In the genomic region with DNA sequence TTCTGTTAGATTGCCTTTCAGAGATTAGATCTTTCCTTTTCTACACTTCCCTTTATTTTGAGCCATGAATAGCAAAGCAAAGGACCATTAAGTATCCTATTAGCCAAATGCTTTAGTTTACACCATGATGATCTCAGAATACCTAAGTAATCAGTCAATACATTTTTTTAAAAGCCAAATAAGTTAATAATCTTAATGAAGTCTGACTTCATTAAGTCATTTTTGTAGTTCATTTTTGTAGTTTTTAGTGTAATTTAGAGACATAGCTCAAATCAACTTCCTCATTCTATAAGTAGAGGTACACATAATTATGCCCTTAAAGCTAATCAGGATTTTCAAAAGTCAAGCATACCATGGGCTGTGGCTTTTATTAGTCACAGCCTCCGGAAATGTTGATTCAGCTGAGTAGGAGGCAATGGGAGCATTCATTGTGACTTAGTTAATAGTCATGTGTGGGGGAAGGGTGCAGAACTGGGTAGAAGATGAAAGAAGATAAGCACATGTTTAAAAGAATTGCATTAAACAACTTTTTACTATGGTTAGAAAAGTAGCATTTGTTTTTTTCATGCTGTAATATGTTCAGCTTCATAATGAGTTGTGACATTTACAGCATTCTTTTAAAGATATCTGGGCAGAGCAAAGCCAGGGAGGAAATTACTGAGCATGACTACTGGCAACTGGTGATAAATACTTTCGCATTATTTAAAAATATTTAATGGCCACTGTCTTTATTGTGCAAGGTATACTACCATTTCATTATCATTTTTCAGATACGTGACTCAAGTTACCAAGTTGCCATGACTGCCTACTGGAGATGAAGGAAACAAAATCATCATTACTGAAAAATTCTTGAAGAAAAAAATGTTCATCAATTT, we compare ENCODE assay signal across 8 cellular contexts.
A peak's percentile ranks its signal among the peaks of the same experiment; 100 is the strongest.
DNase-seq lines count a peak whose midpoint lies in the region; ATAC-seq lines count a peak whose summit lies in the region.

No MANE protein-coding gene starts in this region.

- no peak overlapping the region for H3K9ac ChIP-seq in NT2/D1 (ENCODE audit: insufficient read length, low read depth)

- H3K9me3 ChIP-seq in NT2/D1 (ENCODE audit: insufficient read depth, low read length) = no peaks in the 10 kb centered on the region

- peak; percentile 32 for DNase-seq in NT2/D1 (ENCODE audit: low read depth, low spot score)
- peak; percentile 74 for DNase-seq in activated CD8-positive, alpha-beta memory T cell treated with anti-CD3 and anti-CD28 coated beads, Interleukin-2, amount 50 U/mL, for 48 hours
- DNase-seq in foreskin melanocyte = peak; percentile 97
- DNase-seq in stimulated activated CD4-positive, alpha-beta T cell treated with anti-CD3 and anti-CD28 coated beads, Interleukin-12 subunit alpha, Interleukin-12 subunit beta, amount 100 ng/mL, for 24 hours (ENCODE audit: low read depth in 2 of 2) = peak; percentile 64 to 75
- DNase-seq in NCI-H2029 treated with DMSO at 0.1 percent for 48 hours (lab: John Stamatoyannopoulos, UW) = no peak
- no peak for DNase-seq in C1 segment of cervical spinal cord (lab: John Stamatoyannopoulos, UW)

- H3K27me3 ChIP-seq in NT2/D1 (ENCODE audit: insufficient read depth, insufficient read length) = no peaks in the 10 kb centered on the region

- H3K4me1 ChIP-seq in NT2/D1 (ENCODE audit: insufficient read depth, insufficient read length) = no peaks in the 10 kb centered on the region

- ATAC-seq in GM18502 (IDR thresholded peaks at IDR 0.05; ENCODE audit: poor library complexity, unreplicated experiment) (peak; percentile 89), HG02973 (IDR thresholded peaks at IDR 0.05; ENCODE audit: unreplicated experiment) (peak; percentile 83)

- H3K4me3 ChIP-seq in NT2/D1 (ENCODE audit: insufficient read length, low read depth) = no peak overlapping the region

- no peaks in the 10 kb centered on the region for H3K36me3 ChIP-seq in NT2/D1 (ENCODE audit: insufficient read depth, insufficient read length, low read length)

Comparison
In these comparisons a context has a peak if more than half of its experiments do, and no peak if none do; other contexts are left out.
1. DNase-seq: peak in NT2/D1 (single experiment), activated CD8-positive, alpha-beta memory T cell treated with anti-CD3 and anti-CD28 coated beads, Interleukin-2, amount 50 U/mL, for 48 hours (single experiment), foreskin melanocyte (single experiment) and stimulated activated CD4-positive, alpha-beta T cell treated with anti-CD3 and anti-CD28 coated beads, Interleukin-12 subunit alpha, Interleukin-12 subunit beta, amount 100 ng/mL, for 24 hours (2 of 2); none in NCI-H2029 treated with DMSO at 0.1 percent for 48 hours (single experiment) and C1 segment of cervical spinal cord (0 of 14).